Comparison of ENCODE assay signal across 8 cellular contexts in the genomic region with DNA sequence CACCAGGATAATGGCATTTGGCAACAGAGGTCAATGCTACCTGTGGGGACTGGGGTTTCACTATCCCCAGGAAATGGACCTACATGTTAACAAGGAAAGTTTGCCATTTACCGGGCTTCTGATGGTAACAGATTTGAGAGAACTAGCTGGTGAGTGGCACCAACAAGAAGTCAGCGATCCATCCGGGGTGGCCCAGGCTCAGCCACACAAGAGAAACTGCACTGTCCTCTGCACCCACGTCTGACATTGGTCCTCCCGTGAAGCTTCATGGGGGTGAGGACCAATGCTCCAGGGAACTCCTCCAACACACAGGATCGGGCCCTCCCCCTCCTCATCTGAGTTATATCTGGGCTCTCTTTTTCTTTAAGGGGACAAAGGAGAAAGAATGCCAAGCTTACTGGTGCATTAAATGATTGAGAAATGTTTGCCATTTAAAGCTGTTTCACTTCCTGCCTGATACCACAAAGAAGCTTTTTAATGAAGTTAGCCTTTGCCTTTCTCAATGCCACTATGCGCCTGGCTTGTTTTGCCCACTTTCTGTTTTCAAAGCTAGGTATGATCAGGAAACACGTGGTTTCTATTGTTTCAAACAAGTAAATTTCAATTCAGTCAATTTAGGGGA.
A peak's percentile ranks its signal among the peaks of the same experiment; 100 is the strongest.
DNase-seq lines count a peak whose midpoint lies in the region; ATAC-seq and TF ChIP-seq lines count a peak whose summit lies in the region.

No MANE protein-coding gene starts in this region.

- no peak for TF ChIP-seq CTCF in GM10248 (IDR thresholded peaks at IDR 0.05; ENCODE audit: control extremely low read depth, extremely low read depth, low read depth, missing control alignments)
- no peak for TF ChIP-seq CTCF in mesothelial cell of epicardium (IDR thresholded peaks at IDR 0.05; ENCODE audit: unreplicated experiment)
- no peak for TF ChIP-seq CTCF in H9 (conservative IDR thresholded peaks at IDR 0.05)

- no peak overlapping the region for H3K4me2 ChIP-seq in H9 (ENCODE audit: insufficient read depth, insufficient read length, low read length)
- no peak overlapping the region for H3K4me2 ChIP-seq in mesendoderm (ENCODE audit: low read length)

- no peak overlapping the region for H2AK5ac ChIP-seq in H9 (ENCODE audit: insufficient read length, low read length)
- no peak overlapping the region for H2AK5ac ChIP-seq in mesendoderm (ENCODE audit: low read length)

- H3K4me1 Mint-ChIP-seq in activated naive CD8-positive, alpha-beta T cell treated with anti-CD3 and anti-CD28 coated beads, Interleukin-2, amount 10 ng/mL, durations not matched to agents 7 days and 5 days = peaks cover 89% of the 10 kb centered on the region
- peaks cover 19% of the 10 kb centered on the region for H3K4me1 Mint-ChIP-seq in mesothelial cell of epicardium
- peaks cover 6 to 8% of the 10 kb centered on the region in 2 experiments; a peak in 3 of 4 replicates for H3K4me1 Mint-ChIP-seq in H9

- no peak overlapping the region for H4K5ac ChIP-seq in H9 (ENCODE audit: insufficient read length, low read depth, low read length)
- H4K5ac ChIP-seq in mesendoderm (ENCODE audit: low read length) = no peak overlapping the region

- no peaks in the 10 kb centered on the region for H3K9me3 Mint-ChIP-seq in activated naive CD8-positive, alpha-beta T cell treated with anti-CD3 and anti-CD28 coated beads, Interleukin-2, amount 10 ng/mL, durations not matched to agents 7 days and 5 days
- H3K9me3 Mint-ChIP-seq in mesothelial cell of epicardium (no peaks in the 10 kb centered on the region), H9 (no peaks in the 10 kb centered on the region)

- no peak overlapping the region for H2BK15ac ChIP-seq in H9 (ENCODE audit: low read depth, low read length)
- H2BK15ac ChIP-seq in mesendoderm (replicated peaks; ENCODE audit: low read depth) = no peak overlapping the region

- CTCF ChIA-PET in GM10248 (lab: Yijun Ruan, JAX) = interaction anchor here (1.1 to 1.2 kb wide), 2 partner anchors 12 to 39 kb away, joined by 3 to 6 read pairs; no protein-coding TSS in a partner anchor

- H3K18ac ChIP-seq in H9 (ENCODE audit: insufficient read length, low read depth, low read length) (no peak overlapping the region), mesendoderm (ENCODE audit: low read length) (no peak overlapping the region)

- H3K27ac ChIP-seq in skin epidermis (peak overlapping the region in 20 of 21 experiments; percentile 19 to 92 (median 70)), H9 (ENCODE audit: insufficient read length, low read depth, low read length) (no peak overlapping the region), mesendoderm (ENCODE audit: low read depth, low read length) (no peak overlapping the region)

- no peak overlapping the region for H2BK12ac ChIP-seq in H9 (ENCODE audit: insufficient read length, low read depth, low read length)

- H4K20me1 ChIP-seq in H9 (ENCODE audit: control insufficient read depth, insufficient read depth, insufficient read length) = no peaks in the 10 kb centered on the region

- no peaks in the 10 kb centered on the region for H3K36me3 ChIP-seq in mesendoderm (ENCODE audit: control insufficient read depth, insufficient read depth, low read length)

- H2BK120ac ChIP-seq in H9 (ENCODE audit: low read depth, low read length, poor library complexity, severe bottlenecking) (no peak overlapping the region), mesendoderm (ENCODE audit: low read depth, low read length) (no peak overlapping the region)

- ATAC-seq in GM21360 (IDR thresholded peaks at IDR 0.05; ENCODE audit: unreplicated experiment) (peak; percentile 43), HG03521 (IDR thresholded peaks at IDR 0.05; ENCODE audit: unreplicated experiment) (peak; percentile 38)
- ATAC-seq in activated naive CD8-positive, alpha-beta T cell treated with anti-CD3 and anti-CD28 coated beads, Interleukin-2, amount 10 ng/mL, durations not matched to agents 7 days and 5 days (ENCODE audit: low read depth) = peak; percentile 25

- H2BK20ac ChIP-seq in H9 (ENCODE audit: low read depth, low read length, poor library complexity, severe bottlenecking) = no peak overlapping the region

- peak overlapping the region; percentile 60 for H3K4me3 Mint-ChIP-seq in activated naive CD8-positive, alpha-beta T cell treated with anti-CD3 and anti-CD28 coated beads, Interleukin-2, amount 10 ng/mL, durations not matched to agents 7 days and 5 days
- H3K4me3 Mint-ChIP-seq in mesothelial cell of epicardium (no peak overlapping the region), H9 (no peak overlapping the region)

- no peaks in the 10 kb centered on the region for H3K9me3 ChIP-seq in H9 (ENCODE audit: control insufficient read depth, low read depth, low read length)

- H3K23me2 ChIP-seq in H9 (ENCODE audit: insufficient read length, low read depth, low read length, poor library complexity, severe bottlenecking) = no peaks in the 10 kb centered on the region

- no peak overlapping the region for H3K4me3 ChIP-seq in skin epidermis
- no peak overlapping the region for H3K4me3 ChIP-seq in mesendoderm (ENCODE audit: low read length)

- DNase-seq in GM10248 (ENCODE audit: extremely low spot score) (peak; percentile 48), mesothelial cell of epicardium (ENCODE audit: low spot score in 2 of 2, unreplicated experiment in 2 of 2) (no peak), H9 (no peak), mesendoderm (no peak)
- DNase-seq in activated naive CD8-positive, alpha-beta T cell treated with anti-CD3 and anti-CD28 coated beads, Interleukin-2, amount 10 ng/mL, durations not matched to agents 7 days and 5 days = no peak

- H4K8ac ChIP-seq in H9 (replicated peaks; ENCODE audit: insufficient read length, low read depth, low read length) (no peak overlapping the region), mesendoderm (ENCODE audit: low read depth, low read length) (no peak overlapping the region)

- no peak overlapping the region for H3K14ac ChIP-seq in H9 (ENCODE audit: insufficient read depth, low read length)

- H3K4me1 ChIP-seq in H9 (ENCODE audit: insufficient read depth, low read length) (no peaks in the 10 kb centered on the region), mesendoderm (ENCODE audit: control insufficient read depth, low read depth, low read length) (no peaks in the 10 kb centered on the region)

- no peak overlapping the region for H3T11ph ChIP-seq in H9 (ENCODE audit: low read length)

- H3K56ac ChIP-seq in H9 (ENCODE audit: insufficient read length, low read depth, low read length) (no peak overlapping the region), mesendoderm (ENCODE audit: low read length) (no peak overlapping the region)

- no peak overlapping the region for H4K91ac ChIP-seq in H9 (ENCODE audit: insufficient read length, low read depth, low read length)

- H3K79me2 ChIP-seq in H9 (ENCODE audit: insufficient read depth, low read length) = no peaks in the 10 kb centered on the region
- H3K79me2 ChIP-seq in mesendoderm (ENCODE audit: control insufficient read depth, insufficient read depth, low read length) = no peaks in the 10 kb centered on the region

- WGBS in H9 (ENCODE audit: extremely low coverage, insufficient read length, low lambda C conversion rate) = no CpG with 5 or more reads among the region's 8 CpGs
- WGBS in mesendoderm (ENCODE audit: extremely low coverage, insufficient coverage, low lambda C conversion rate) = no CpG with 5 or more reads among the region's 8 CpGs

- no peaks in the 10 kb centered on the region for H3K27me3 ChIP-seq in H9 (ENCODE audit: insufficient read depth, low read length)
- H3K27me3 ChIP-seq in mesendoderm (ENCODE audit: insufficient read depth, low read length, poor library complexity) = no peaks in the 10 kb centered on the region

- H2AFZ ChIP-seq in H9 (ENCODE audit: low read length) = no peak overlapping the region

- H3K36me3 Mint-ChIP-seq in activated naive CD8-positive, alpha-beta T cell treated with anti-CD3 and anti-CD28 coated beads, Interleukin-2, amount 10 ng/mL, durations not matched to agents 7 days and 5 days = peaks cover 12% of the 10 kb centered on the region
- H3K36me3 Mint-ChIP-seq in mesothelial cell of epicardium = no peaks in the 10 kb centered on the region
- H3K36me3 Mint-ChIP-seq in H9 (ENCODE audit: insufficient read depth in 1 of 3, low read depth in 3 of 3) = no peaks in the 10 kb centered on the region

- peak overlapping the region; percentile 88 for H3K27ac Mint-ChIP-seq in activated naive CD8-positive, alpha-beta T cell treated with anti-CD3 and anti-CD28 coated beads, Interleukin-2, amount 10 ng/mL, durations not matched to agents 7 days and 5 days
- H3K27ac Mint-ChIP-seq in mesothelial cell of epicardium = no peak overlapping the region
- no peak overlapping the region; a peak in 1 of 7 replicates for H3K27ac Mint-ChIP-seq in H9

- H3K4ac ChIP-seq in H9 (ENCODE audit: low read depth, low read length) (no peak overlapping the region), mesendoderm (ENCODE audit: low read depth, low read length) (no peak overlapping the region)

- no peaks in the 10 kb centered on the region for H3K27me3 Mint-ChIP-seq in activated naive CD8-positive, alpha-beta T cell treated with anti-CD3 and anti-CD28 coated beads, Interleukin-2, amount 10 ng/mL, durations not matched to agents 7 days and 5 days
- H3K27me3 Mint-ChIP-seq in mesothelial cell of epicardium (ENCODE audit: low read depth) (no peaks in the 10 kb centered on the region), H9 (ENCODE audit: low read depth) (peaks cover 1% of the 10 kb centered on the region; the same call in 1 of the 2 replicates)

- H2BK5ac ChIP-seq in H9 (ENCODE audit: insufficient read length, low read length) (no peak overlapping the region), mesendoderm (ENCODE audit: low read length) (no peak overlapping the region)

- H3K23ac ChIP-seq in H9 (ENCODE audit: insufficient read length, low read depth, low read length) = no peak overlapping the region
- H3K23ac ChIP-seq in mesendoderm (ENCODE audit: low read length) = no peak overlapping the region

- H3K9ac ChIP-seq in H9 (ENCODE audit: extremely low read depth, insufficient read length, low read length) (no peak overlapping the region), mesendoderm (ENCODE audit: low read length) (no peak overlapping the region)

- POLR2A ChIA-PET in GM10248 (lab: Yijun Ruan, JAX) = interaction anchor here (1.2 kb wide), 1 partner anchor 204 kb away, joined by 5 read pairs; the partner anchor contains the start of gene ID2
- POLR2A ChIA-PET in activated naive CD8-positive, alpha-beta T cell treated with anti-CD3 and anti-CD28 coated beads, Interleukin-2, amount 10 ng/mL, durations not matched to agents 7 days and 5 days (lab: Charles Lee) = interaction anchor here (0.8 to 3.1 kb wide), 8 partner anchors 31 to 207 kb away, joined by 3 to 26 read pairs (median 3); partner anchors contain the start of gene ID2

- H3K79me1 ChIP-seq in H9 (ENCODE audit: insufficient read depth, low read depth, low read length, poor library complexity, severe bottlenecking) = no peaks in the 10 kb centered on the region
- no peaks in the 10 kb centered on the region for H3K79me1 ChIP-seq in mesendoderm (ENCODE audit: low read length)

Comparison
In these comparisons a context has a peak if more than half of its experiments do, and no peak if none do; other contexts are left out.
1. H3K27ac ChIP-seq: peak in skin epidermis (20 of 21); none in H9 (single experiment) and mesendoderm (single experiment).
2. Peak in every context shown above with its lines, with median percentiles within 50 percentile points of each other: ATAC-seq.